In the genomic region with DNA sequence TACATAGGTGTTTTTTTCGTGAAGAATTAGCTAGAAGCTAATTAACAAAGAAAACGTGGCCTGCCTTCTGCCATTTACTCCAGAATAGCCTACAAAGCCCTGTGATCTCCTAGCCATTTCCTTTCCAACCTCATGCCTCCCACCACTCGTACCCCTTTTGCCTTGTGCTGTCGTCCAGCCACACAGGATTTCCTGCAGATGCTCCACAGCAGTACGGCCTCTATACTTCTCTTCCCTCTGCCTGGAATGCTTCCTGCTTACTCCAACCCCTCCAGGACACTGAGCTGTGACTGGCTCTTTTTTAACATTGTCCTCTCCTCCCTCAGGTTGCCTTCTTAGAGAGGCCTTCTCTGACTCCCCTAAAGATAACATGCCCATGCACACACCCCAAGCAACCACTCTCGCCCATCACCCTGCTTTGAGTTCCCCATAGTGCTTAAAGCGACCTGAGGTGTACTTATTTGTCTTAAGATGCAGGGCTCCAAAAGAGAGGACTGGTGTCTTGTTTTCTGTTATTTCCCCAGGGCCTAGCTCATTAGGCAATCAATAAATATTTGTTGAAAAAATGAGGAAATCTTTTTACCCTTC, we compare ENCODE assay signal across 17 cellular contexts. TPM values are rescaled to one million over a fixed set of nuclear protein-coding genes. Genes with fewer than 3 reads are reported as not detected.
DNase-seq lines count a peak whose midpoint lies in the region; ATAC-seq and TF ChIP-seq lines count a peak whose summit lies in the region.
"Had no signal": no experiment of that assay in that cellular context is flagged by ENCODE, and none has a peak within 500 bp of the region (broad histone marks: within the 10 kb centered on the region; RNA-seq: fewer than 3 reads in every experiment).

No MANE protein-coding gene starts in this region.

- H3K9me2 ChIP-seq in OCI-LY1 (ENCODE audit: low read depth, low read length), result no peaks in the 10 kb centered on the region

- H3K4me3 ChIP-seq in OCI-LY1 (ENCODE audit: low read depth, low read length, poor library complexity, severe bottlenecking) (no peak overlapping the region), body of pancreas (no peak overlapping the region), endodermal cell (ENCODE audit: low read length) (no peak overlapping the region)
- H3K4me3 ChIP-seq: coronary artery, esophagus muscularis mucosa, GM23248, lung had no signal

- peak; percentile 18 for ATAC-seq in body of pancreas
- peak; percentile 13 to 20 for ATAC-seq in naive thymus-derived CD8-positive, alpha-beta T cell
- ATAC-seq in GM21367 (IDR thresholded peaks at IDR 0.05; ENCODE audit: unreplicated experiment), result no peak
- ATAC-seq in HG02623 (IDR thresholded peaks at IDR 0.05; ENCODE audit: unreplicated experiment), result no peak

- POLR2A ChIA-PET in activated CD4-positive, alpha-beta memory T cell treated with anti-CD3 and anti-CD28 coated beads for 36 hours (lab: Charles Lee), result interaction anchor here (1.3 kb wide), 1 partner anchor 33 kb away, joined by 4 read pairs; no protein-coding TSS in a partner anchor
- POLR2A ChIA-PET in activated CD4-positive, alpha-beta memory T cell treated with anti-CD3 and anti-CD28 coated beads, Interleukin-2, amount 10 ng/mL, durations not matched to agents 7 days and 5 days (lab: Charles Lee), result interaction anchor here (1.1 kb wide), 1 partner anchor 30 kb away, joined by 3 read pairs; no protein-coding TSS in a partner anchor
- POLR2A ChIA-PET in naive thymus-derived CD8-positive, alpha-beta T cell (lab: Charles Lee), result interaction anchor here (0.6 to 2.4 kb wide), 7 partner anchors 10 to 84 kb away, joined by 3 to 6 read pairs (median 4); partner anchors contain the start of gene STK17A

- H3K9ac ChIP-seq in OCI-LY1 (ENCODE audit: low read length) (no peak overlapping the region), endodermal cell (ENCODE audit: extremely low read depth, low read length, poor library complexity, severe bottlenecking) (no peak overlapping the region)
- H3K9ac ChIP-seq: GM23248 had no signal

- H3K27me3 Mint-ChIP-seq in activated CD4-positive, alpha-beta memory T cell treated with anti-CD3 and anti-CD28 coated beads for 36 hours, result no peaks in the 10 kb centered on the region
- no peaks in the 10 kb centered on the region for H3K27me3 Mint-ChIP-seq in activated CD4-positive, alpha-beta memory T cell treated with anti-CD3 and anti-CD28 coated beads, Interleukin-2, amount 10 ng/mL, durations not matched to agents 7 days and 5 days
- no peaks in the 10 kb centered on the region for H3K27me3 Mint-ChIP-seq in naive thymus-derived CD8-positive, alpha-beta T cell
- no peaks in the 10 kb centered on the region for H3K27me3 Mint-ChIP-seq in endodermal cell (ENCODE audit: insufficient read depth)

- intact Hi-C loops in activated CD4-positive, alpha-beta memory T cell treated with anti-CD3 and anti-CD28 coated beads for 36 hours (cut with micrococcal nuclease), result no loop called here
- intact Hi-C loops in body of pancreas (cut with DNase I), result no loop called here

- no peaks in the 10 kb centered on the region for H3K9me3 Mint-ChIP-seq in activated CD4-positive, alpha-beta memory T cell treated with anti-CD3 and anti-CD28 coated beads for 36 hours
- H3K9me3 Mint-ChIP-seq in activated CD4-positive, alpha-beta memory T cell treated with anti-CD3 and anti-CD28 coated beads, Interleukin-2, amount 10 ng/mL, durations not matched to agents 7 days and 5 days, result no peaks in the 10 kb centered on the region
- H3K9me3 Mint-ChIP-seq in naive thymus-derived CD8-positive, alpha-beta T cell, result no peaks in the 10 kb centered on the region
- no peaks in the 10 kb centered on the region for H3K9me3 Mint-ChIP-seq in endodermal cell
- H3K9me3 Mint-ChIP-seq: neural crest cell had no signal

- H3K27ac Mint-ChIP-seq in activated CD4-positive, alpha-beta memory T cell treated with anti-CD3 and anti-CD28 coated beads for 36 hours, result peak overlapping the region; percentile 44
- H3K27ac Mint-ChIP-seq in activated CD4-positive, alpha-beta memory T cell treated with anti-CD3 and anti-CD28 coated beads, Interleukin-2, amount 10 ng/mL, durations not matched to agents 7 days and 5 days, result no peak overlapping the region
- peak overlapping the region in 2 of 10 donors; percentile 83 to 97 for H3K27ac Mint-ChIP-seq in naive thymus-derived CD8-positive, alpha-beta T cell
- H3K27ac Mint-ChIP-seq in endodermal cell, result no peak overlapping the region

- H3K27ac ChIP-seq in OCI-LY1 (ENCODE audit: low read depth, low read length, poor library complexity, severe bottlenecking) (peak overlapping the region; percentile 19), body of pancreas (peak overlapping the region in 2 of 4 donors; percentile 6 to 38), endodermal cell (ENCODE audit: low read depth, low read length) (no peak overlapping the region)
- H3K27ac ChIP-seq: coronary artery, esophagus muscularis mucosa had no signal

- no peak for DNase-seq in activated CD4-positive, alpha-beta memory T cell treated with anti-CD3 and anti-CD28 coated beads for 36 hours
- DNase-seq in activated CD4-positive, alpha-beta memory T cell treated with anti-CD3 and anti-CD28 coated beads, Interleukin-2, amount 10 ng/mL, durations not matched to agents 7 days and 5 days, result no peak
- no peak for DNase-seq in body of pancreas
- DNase-seq in naive thymus-derived CD8-positive, alpha-beta T cell, result no peak
- no peak for DNase-seq in endodermal cell
- DNase-seq: ACHN; activated CD4-positive, CD25-positive, alpha-beta regulatory T cell; GM23248; head of caudate nucleus; NCI-H82 had no signal

- TF ChIP-seq CTCF in OCI-LY1 (IDR thresholded peaks at IDR 0.05; ENCODE audit: low read length) (no peak), body of pancreas (IDR thresholded peaks at IDR 0.05) (no peak), endodermal cell (conservative IDR thresholded peaks at IDR 0.05) (no peak)

- no peaks in the 10 kb centered on the region for H4K20me1 ChIP-seq in OCI-LY1 (ENCODE audit: insufficient read depth, low read length)

- H3K4me2 ChIP-seq in OCI-LY1 (ENCODE audit: low read length), result no peak overlapping the region

- WGBS in body of pancreas, 2 donors, result 70 to 85% methylated on average over 7 of the region's 7 CpGs
- WGBS in endodermal cell (ENCODE audit: insufficient coverage in 1 of 2, insufficient read length in 1 of 2), 2 experiments, result 90 to 98% methylated on average over 5 to 7 of the region's 7 CpGs

- no peaks in the 10 kb centered on the region for H3F3A ChIP-seq in OCI-LY1 (ENCODE audit: insufficient read depth, low read length)

- H2AFZ ChIP-seq in OCI-LY1 (ENCODE audit: low read length), result no peak overlapping the region
- H2AFZ ChIP-seq: GM23248 had no signal

- H3K4me1 ChIP-seq in OCI-LY1 (ENCODE audit: insufficient read depth, low read length, severe bottlenecking), result peaks cover 60% of the 10 kb centered on the region
- H3K4me1 ChIP-seq in body of pancreas, result peaks cover 13% of the 10 kb centered on the region
- peaks cover 12% of the 10 kb centered on the region for H3K4me1 ChIP-seq in endodermal cell (ENCODE audit: control insufficient read depth, insufficient read depth, low read length)

- peaks cover 27% of the 10 kb centered on the region for H3K36me3 Mint-ChIP-seq in activated CD4-positive, alpha-beta memory T cell treated with anti-CD3 and anti-CD28 coated beads for 36 hours
- peaks cover 44% of the 10 kb centered on the region for H3K36me3 Mint-ChIP-seq in activated CD4-positive, alpha-beta memory T cell treated with anti-CD3 and anti-CD28 coated beads, Interleukin-2, amount 10 ng/mL, durations not matched to agents 7 days and 5 days (ENCODE audit: low read depth)
- H3K36me3 Mint-ChIP-seq in naive thymus-derived CD8-positive, alpha-beta T cell, result peaks cover 0 to 38% (median 35%) of the 10 kb centered on the region in 3 donors
- peaks cover 23% of the 10 kb centered on the region for H3K36me3 Mint-ChIP-seq in endodermal cell (ENCODE audit: low read depth)

- peaks cover 69% of the 10 kb centered on the region for H3K79me2 ChIP-seq in OCI-LY1 (ENCODE audit: insufficient read depth, low read length)

- CTCF ChIA-PET in activated CD4-positive, alpha-beta memory T cell treated with anti-CD3 and anti-CD28 coated beads for 36 hours (lab: Charles Lee), result interaction anchor here (1.1 to 12.6 kb wide), 3 partner anchors 14 to 84 kb away, joined by 3 to 112 read pairs (median 4); partner anchors contain the start of gene STK17A
- CTCF ChIA-PET in activated CD4-positive, alpha-beta memory T cell treated with anti-CD3 and anti-CD28 coated beads, Interleukin-2, amount 10 ng/mL, durations not matched to agents 7 days and 5 days (lab: Charles Lee), result interaction anchor here (0.6 to 1.0 kb wide), 2 partner anchors 84 to 994 kb away, joined by 3 to 4 read pairs; no protein-coding TSS in a partner anchor

- no peak overlapping the region for H3K4me3 Mint-ChIP-seq in activated CD4-positive, alpha-beta memory T cell treated with anti-CD3 and anti-CD28 coated beads for 36 hours
- H3K4me3 Mint-ChIP-seq in activated CD4-positive, alpha-beta memory T cell treated with anti-CD3 and anti-CD28 coated beads, Interleukin-2, amount 10 ng/mL, durations not matched to agents 7 days and 5 days, result no peak overlapping the region
- peak overlapping the region in 8 of 10 donors; percentile 0 to 70 (median 58) for H3K4me3 Mint-ChIP-seq in naive thymus-derived CD8-positive, alpha-beta T cell
- no peak overlapping the region for H3K4me3 Mint-ChIP-seq in endodermal cell
- H3K4me3 Mint-ChIP-seq: neural crest cell had no signal

- peaks cover 41% of the 10 kb centered on the region for H3K4me1 Mint-ChIP-seq in activated CD4-positive, alpha-beta memory T cell treated with anti-CD3 and anti-CD28 coated beads for 36 hours (ENCODE audit: low read depth)
- peaks cover 40% of the 10 kb centered on the region for H3K4me1 Mint-ChIP-seq in activated CD4-positive, alpha-beta memory T cell treated with anti-CD3 and anti-CD28 coated beads, Interleukin-2, amount 10 ng/mL, durations not matched to agents 7 days and 5 days
- H3K4me1 Mint-ChIP-seq in naive thymus-derived CD8-positive, alpha-beta T cell, result peaks cover 25 to 56% (median 33%) of the 10 kb centered on the region in 4 donors
- peaks cover 1% of the 10 kb centered on the region for H3K4me1 Mint-ChIP-seq in endodermal cell

- H3K36me3 ChIP-seq in OCI-LY1 (ENCODE audit: insufficient read depth, low read length) (peaks cover 95% of the 10 kb centered on the region), body of pancreas (replicated peaks in 1 of 2; ENCODE audit: insufficient read depth in 1 of 2, low read depth in 2 of 2) (peaks cover 0 to 2% of the 10 kb centered on the region in 2 donors), endodermal cell (ENCODE audit: control insufficient read depth, insufficient read depth, low read length) (peaks cover 24% of the 10 kb centered on the region)

- no peaks in the 10 kb centered on the region for H3K27me3 ChIP-seq in OCI-LY1 (ENCODE audit: insufficient read depth, low read length)
- no peaks in the 10 kb centered on the region for H3K27me3 ChIP-seq in body of pancreas
- no peaks in the 10 kb centered on the region for H3K27me3 ChIP-seq in endodermal cell (ENCODE audit: control insufficient read depth, insufficient read depth, low read length, poor library complexity, severe bottlenecking)
- H3K27me3 ChIP-seq: esophagus muscularis mucosa had no signal

- H3K9me3 ChIP-seq in OCI-LY1 (ENCODE audit: low read length), result no peaks in the 10 kb centered on the region
- H3K9me3 ChIP-seq in body of pancreas, result no peaks in the 10 kb centered on the region
- no peaks in the 10 kb centered on the region for H3K9me3 ChIP-seq in endodermal cell (ENCODE audit: control insufficient read depth, low read length)
- H3K9me3 ChIP-seq: esophagus muscularis mucosa had no signal

- no peak for TF ChIP-seq POLR2A in body of pancreas (IDR thresholded peaks at IDR 0.05)

RNA-seq across cellular contexts. Expression of gene STK17A, which starts 32.7 kb away (rescaled TPM):
- 10 to 100 TPM; 58.2 to 62.6 TPM for total RNA-seq in activated CD4-positive, alpha-beta memory T cell treated with anti-CD3 and anti-CD28 coated beads for 36 hours
- 10 to 100 TPM; 89.5 to 90.3 TPM for total RNA-seq in activated CD4-positive, alpha-beta memory T cell treated with anti-CD3 and anti-CD28 coated beads, Interleukin-2, amount 10 ng/mL, durations not matched to agents 7 days and 5 days
- total RNA-seq in body of pancreas, result 10 to 100 TPM in 1 of 2 donors, 1 to 10 TPM in 1; 8.6 to 18.7 TPM
- total RNA-seq in naive thymus-derived CD8-positive, alpha-beta T cell, result 100 to 1,000 TPM; 203 to 208 TPM
- polyA plus RNA-seq in naive thymus-derived CD8-positive, alpha-beta T cell, result 100 to 1,000 TPM; 242 to 346 (median 262) TPM
- 10 to 100 TPM; 15.6 to 18.4 TPM for total RNA-seq in endodermal cell
- 10.0 TPM for polyA plus RNA-seq in endodermal cell (2013, experiment 1 of 2)
- 9.3 TPM for polyA plus RNA-seq in endodermal cell (2013, experiment 2 of 2)

Comparison
In these comparisons a context has a peak if more than half of its experiments do, and no peak if none do; other contexts are left out.
1. H3K4me3 Mint-ChIP-seq: peak in naive thymus-derived CD8-positive, alpha-beta T cell (8 of 10); none in activated CD4-positive, alpha-beta memory T cell treated with anti-CD3 and anti-CD28 coated beads for 36 hours (single experiment), activated CD4-positive, alpha-beta memory T cell treated with anti-CD3 and anti-CD28 coated beads, Interleukin-2, amount 10 ng/mL, durations not matched to agents 7 days and 5 days (single experiment) and endodermal cell (single experiment).
2. ATAC-seq: peak in body of pancreas (single experiment) and naive thymus-derived CD8-positive, alpha-beta T cell (2 of 2); none in GM21367 (single experiment) and HG02623 (single experiment).